Comparison of ENCODE assay signal across 14 cellular contexts in genomic region chr19:7734220-7735203, GRCh38. TPM values are rescaled to one million over a fixed set of nuclear protein-coding genes. Genes with fewer than 3 reads are reported as not detected.
A peak's percentile ranks its signal among the peaks of the same experiment; 100 is the strongest.
DNase-seq lines count a peak whose midpoint lies in the region; ATAC-seq and TF ChIP-seq lines count a peak whose summit lies in the region.
"Had no signal": no experiment of that assay in that cellular context is flagged by ENCODE, and none has a peak within 500 bp of the region (broad histone marks: within the 10 kb centered on the region; RNA-seq: fewer than 3 reads in every experiment).

No MANE protein-coding gene starts in this region.

- no peak overlapping the region for H3K27ac Mint-ChIP-seq in CD8-positive, alpha-beta memory T cell
- H3K27ac Mint-ChIP-seq: activated CD4-positive, alpha-beta T cell treated with anti-CD3 and anti-CD28 coated beads, Interleukin-2, amount 10 ng/mL, durations not matched to agents 7 days and 5 days; H9; T-helper 17 cell had no signal

- no peak overlapping the region for H3K4me3 Mint-ChIP-seq in CD8-positive, alpha-beta memory T cell
- H3K4me3 Mint-ChIP-seq: activated CD4-positive, alpha-beta T cell treated with anti-CD3 and anti-CD28 coated beads, Interleukin-2, amount 10 ng/mL, durations not matched to agents 7 days and 5 days; H9 had no signal

- TF ChIP-seq POLR2A in NB4 (IDR thresholded peaks at IDR 0.05; ENCODE audit: extremely low read depth, insufficient read length) = no peak

- H3K4me3 ChIP-seq in NB4 (ENCODE audit: low read depth, low read length) = no peak overlapping the region
- H3K4me3 ChIP-seq in CD8-positive, alpha-beta memory T cell (ENCODE audit: low read length) = no peak overlapping the region

- H3K27me3 ChIP-seq in CD8-positive, alpha-beta memory T cell (ENCODE audit: insufficient read depth, low read length, poor library complexity, severe bottlenecking) = peaks cover 9% of the 10 kb centered on the region

- H3K36me3 Mint-ChIP-seq in CD8-positive, alpha-beta memory T cell = no peaks in the 10 kb centered on the region

- intact Hi-C loops in posterior cingulate gyrus (cut with DNase I) = no loop called here

- no peak overlapping the region for H3K27ac ChIP-seq in CD8-positive, alpha-beta memory T cell (ENCODE audit: low read depth, low read length)

- no peak for TF ChIP-seq CTCF in NB4 (IDR thresholded peaks at IDR 0.05; ENCODE audit: low read depth, low read length)

- ATAC-seq in esophagus mucosa = peak; percentile 18
- ATAC-seq: T-helper 17 cell had no signal

- H3K27me3 Mint-ChIP-seq in CD8-positive, alpha-beta memory T cell = peaks cover 25 to 39% of the 10 kb centered on the region in 2 donors

- no peaks in the 10 kb centered on the region for H3K9me3 ChIP-seq in CD8-positive, alpha-beta memory T cell (ENCODE audit: low read length)

- no peaks in the 10 kb centered on the region for H3K36me3 ChIP-seq in CD8-positive, alpha-beta memory T cell (ENCODE audit: insufficient read depth, low read length)

- peak; percentile 53 for DNase-seq in GM03348 (ENCODE audit: low spot score)
- DNase-seq in NB4 (ENCODE audit: low read depth) = peak; percentile 67
- DNase-seq in pons (ENCODE audit: low spot score) = peak; percentile 42
- DNase-seq in CD8-positive, alpha-beta memory T cell = no peak
- no peak for DNase-seq in posterior cingulate gyrus
- no peak for DNase-seq in activated effector memory CD4-positive, alpha-beta T cell treated with Interleukin-2 at 50 U/mL for 16 hours
- DNase-seq: activated CD4-positive, alpha-beta T cell treated with anti-CD3 and anti-CD28 coated beads, Interleukin-2, amount 10 ng/mL, durations not matched to agents 7 days and 5 days; GDM1; H9; islet precursor cell; stimulated activated naive CD4-positive, alpha-beta T cell treated with Interleukin-2 at 50 U/mL for 16 hours; T-helper 17 cell had no signal

- CTCF ChIA-PET in CD8-positive, alpha-beta memory T cell (lab: Charles Lee) = no interaction called here

- peaks cover 0 to 1% (median 0%) of the 10 kb centered on the region in 5 donors for H3K9me3 Mint-ChIP-seq in CD8-positive, alpha-beta memory T cell
- H3K9me3 Mint-ChIP-seq: activated CD4-positive, alpha-beta T cell treated with anti-CD3 and anti-CD28 coated beads, Interleukin-2, amount 10 ng/mL, durations not matched to agents 7 days and 5 days; H9 had no signal

- peaks cover 8% of the 10 kb centered on the region for H3K4me1 ChIP-seq in CD8-positive, alpha-beta memory T cell (ENCODE audit: insufficient read depth, low read length)

- POLR2A ChIA-PET in CD8-positive, alpha-beta memory T cell (lab: Charles Lee) = no interaction called here

- H3K4me1 Mint-ChIP-seq in CD8-positive, alpha-beta memory T cell = peaks cover 0 to 11% (median 2%) of the 10 kb centered on the region in 3 donors
- H3K4me1 Mint-ChIP-seq: activated CD4-positive, alpha-beta T cell treated with anti-CD3 and anti-CD28 coated beads, Interleukin-2, amount 10 ng/mL, durations not matched to agents 7 days and 5 days had no signal

RNA-seq across cellular contexts. Expression of gene CLEC4G, which starts 2.6 kb away (rescaled TPM):
- total RNA-seq in esophagus mucosa = not detected
- not detected for total RNA-seq in CD8-positive, alpha-beta memory T cell
- polyA plus RNA-seq in CD8-positive, alpha-beta memory T cell = not detected
- total RNA-seq: activated CD4-positive, alpha-beta T cell treated with anti-CD3 and anti-CD28 coated beads, Interleukin-2, amount 10 ng/mL, durations not matched to agents 7 days and 5 days; glomerular endothelial cell; H9; T-helper 17 cell had no signal

RNA-seq across cellular contexts. Expression of gene CD209, which starts 12.8 kb away (rescaled TPM):
- total RNA-seq in esophagus mucosa = 0.32 TPM
- under 1 TPM; 0.16 to 0.28 TPM for total RNA-seq in CD8-positive, alpha-beta memory T cell
- not detected for polyA plus RNA-seq in CD8-positive, alpha-beta memory T cell
- total RNA-seq: activated CD4-positive, alpha-beta T cell treated with anti-CD3 and anti-CD28 coated beads, Interleukin-2, amount 10 ng/mL, durations not matched to agents 7 days and 5 days; glomerular endothelial cell; H9; T-helper 17 cell had no signal

RNA-seq across cellular contexts. Expression of gene CLEC4M, which starts 28.5 kb away (rescaled TPM):
- total RNA-seq in esophagus mucosa = not detected
- not detected for total RNA-seq in CD8-positive, alpha-beta memory T cell
- polyA plus RNA-seq in CD8-positive, alpha-beta memory T cell = not detected
- total RNA-seq: activated CD4-positive, alpha-beta T cell treated with anti-CD3 and anti-CD28 coated beads, Interleukin-2, amount 10 ng/mL, durations not matched to agents 7 days and 5 days; H9 had no signal

RNA-seq across cellular contexts. Expression of gene FCER2, which starts 32.6 kb away (rescaled TPM):
- 0.20 TPM for total RNA-seq in esophagus mucosa
- total RNA-seq in CD8-positive, alpha-beta memory T cell = 1 to 10 TPM in 1 of 2 experiments, under 1 TPM in 1; 0.96 to 1.6 TPM
- polyA plus RNA-seq in CD8-positive, alpha-beta memory T cell = not detected
- total RNA-seq: glomerular endothelial cell, H9 had no signal

RNA-seq across cellular contexts. Expression of gene TRAPPC5, which starts 53.9 kb away (rescaled TPM):
- 127 TPM for total RNA-seq in esophagus mucosa
- total RNA-seq in CD8-positive, alpha-beta memory T cell = 10 to 100 TPM; 63.5 to 70.1 TPM
- polyA plus RNA-seq in CD8-positive, alpha-beta memory T cell = 155 TPM

Comparison
In these comparisons a context has a peak if more than half of its experiments do, and no peak if none do; other contexts are left out.
1. DNase-seq: peak in GM03348 (single experiment), NB4 (single experiment) and pons (single experiment); none in CD8-positive, alpha-beta memory T cell (0 of 5), posterior cingulate gyrus (0 of 10) and activated effector memory CD4-positive, alpha-beta T cell treated with Interleukin-2 at 50 U/mL for 16 hours (single experiment).